ENCODE assay signal across 8 cellular contexts in genomic region chr19:10380311-10381102, GRCh38. TPM values are rescaled to one million over a fixed set of nuclear protein-coding genes. Genes with fewer than 3 reads are reported as not detected.
A peak's percentile ranks its signal among the peaks of the same experiment; 100 is the strongest.
DNase-seq lines count a peak whose midpoint lies in the region; ATAC-seq and TF ChIP-seq lines count a peak whose summit lies in the region.

TSS of gene TYK2 (minus strand) at chr19:10380572. CDS start at chr19:10378406, 2,166 bp downstream.

- no peaks in the 10 kb centered on the region for H3K9me3 Mint-ChIP-seq in Calu3 (ENCODE audit: low read depth, unreplicated experiment)

- H3F3A ChIP-seq in OCI-LY1 (ENCODE audit: insufficient read depth, low read length): no peaks in the 10 kb centered on the region

- no peaks in the 10 kb centered on the region for H3K9me2 ChIP-seq in OCI-LY1 (ENCODE audit: low read depth, low read length)

- H3K36me3 Mint-ChIP-seq in Calu3 (ENCODE audit: insufficient read depth, unreplicated experiment): peaks cover 32% of the 10 kb centered on the region

- H3K9ac ChIP-seq in HUES64 (ENCODE audit: low read depth, low read length) (peak within 1 kb of the TSS; percentile 81), OCI-LY1 (ENCODE audit: low read length) (peak within 1 kb of the TSS; percentile 89)

- intact Hi-C loops in Calu3 (cut with micrococcal nuclease; ENCODE audit: unreplicated experiment): loop anchor here (10.0 kb wide), 1 partner anchor 446 kb away; the partner anchor contains the start of gene OLFM2

- CTCF ChIA-PET in Calu3 (lab: Charles Lee): interaction anchor here (0.6 to 1.6 kb wide), 5 partner anchors 8 to 487 kb away, joined by 4 to 11 read pairs (median 5); no protein-coding TSS in a partner anchor

- in situ Hi-C loops in endometrial microvascular endothelial cells (cut with HindIII; ENCODE audit: inconsistent ontology term, low pct_unique_long_range_greater_than_20kb, low sequenced_read_pairs): no loop called here

- H3K4me1 ChIP-seq in HUES64 (ENCODE audit: insufficient read depth, low read length): peaks cover 3% of the 10 kb centered on the region; the same call in 1 of the 2 replicates
- peaks cover 11% of the 10 kb centered on the region for H3K4me1 ChIP-seq in OCI-LY1 (ENCODE audit: insufficient read depth, low read length, severe bottlenecking)
- no peaks in the 10 kb centered on the region for H3K4me1 ChIP-seq in mesodermal cell (ENCODE audit: control insufficient read depth, insufficient read depth, low read length, poor library complexity, severe bottlenecking)

- no peaks in the 10 kb centered on the region for H4K20me1 ChIP-seq in OCI-LY1 (ENCODE audit: insufficient read depth, low read length)

- peak; percentile 92 for DNase-seq in Calu3
- DNase-seq in activated CD8-positive, alpha-beta memory T cell treated with anti-CD3 and anti-CD28 coated beads, Interleukin-2, amount 50 U/mL, for 4 hours: peak; percentile 95
- DNase-seq in stimulated activated CD8-positive, alpha-beta memory T cell treated with anti-CD3 and anti-CD28 coated beads, Interleukin-15, amount 100 ng/mL, for 4 hours (ENCODE audit: low read depth in 2 of 2): peak; percentile 88 to 90

- H3K36me3 ChIP-seq in HUES64 (ENCODE audit: insufficient read depth, low read length) (peaks cover 13% of the 10 kb centered on the region), OCI-LY1 (ENCODE audit: insufficient read depth, low read length) (peaks cover 12% of the 10 kb centered on the region; the same call in 1 of the 2 replicates), mesodermal cell (ENCODE audit: control insufficient read depth, insufficient read depth, low read length) (peaks cover 18% of the 10 kb centered on the region)

- H3K4me2 ChIP-seq in OCI-LY1 (ENCODE audit: low read length): peak within 1 kb of the TSS; percentile 94

- H3K27me3 ChIP-seq in HUES64 (ENCODE audit: insufficient read depth, low read length) (no peaks in the 10 kb centered on the region), OCI-LY1 (ENCODE audit: insufficient read depth, low read length) (no peaks in the 10 kb centered on the region)

- no TSS peak for BruUV-seq in Calu3 (replicated peaks; lab: Mats Ljungman, UMichigan)

- no peak for TF ChIP-seq CTCF in Calu3 (IDR thresholded peaks at IDR 0.05; ENCODE audit: unreplicated experiment)
- no peak for TF ChIP-seq CTCF in OCI-LY1 (IDR thresholded peaks at IDR 0.05; ENCODE audit: low read length)

- ATAC-seq in GM21447 (IDR thresholded peaks at IDR 0.05; ENCODE audit: unreplicated experiment): peak; percentile 86

- H3K27ac Mint-ChIP-seq in Calu3 (ENCODE audit: unreplicated experiment): peak within 1 kb of the TSS; percentile 98

- H3K27ac ChIP-seq in HUES64 (ENCODE audit: low read depth, low read length) (peak within 1 kb of the TSS; percentile 64), OCI-LY1 (ENCODE audit: low read depth, low read length, poor library complexity, severe bottlenecking) (peak within 1 kb of the TSS; percentile 31), mesodermal cell (ENCODE audit: low read depth, low read length, severe bottlenecking) (no peak within 1 kb of the TSS)

- no peak within 1 kb of the TSS for H2AFZ ChIP-seq in OCI-LY1 (ENCODE audit: low read length)

- H3K9me3 ChIP-seq in HUES64 (ENCODE audit: insufficient read depth, low read depth, low read length): no peaks in the 10 kb centered on the region
- H3K9me3 ChIP-seq in OCI-LY1 (ENCODE audit: low read length): no peaks in the 10 kb centered on the region
- no peaks in the 10 kb centered on the region for H3K9me3 ChIP-seq in mesodermal cell (ENCODE audit: control insufficient read depth, low read length)

- peaks cover 12% of the 10 kb centered on the region for H3K4me1 Mint-ChIP-seq in Calu3 (ENCODE audit: low read depth, unreplicated experiment)

- H3K79me2 ChIP-seq in OCI-LY1 (ENCODE audit: insufficient read depth, low read length): peaks cover 8% of the 10 kb centered on the region; the same call in 1 of the 2 replicates

- H3K4me3 Mint-ChIP-seq in Calu3 (ENCODE audit: low read depth, unreplicated experiment): peak within 1 kb of the TSS; percentile 94

- WGBS in HUES64: under 1% methylated on average over 58 of the region's 58 CpGs
- 0% methylated on average over 54 to 56 of the region's 58 CpGs for WGBS in mesodermal cell (ENCODE audit: insufficient coverage in 2 of 2), 2 experiments

- no peaks in the 10 kb centered on the region for H3K27me3 Mint-ChIP-seq in Calu3 (ENCODE audit: unreplicated experiment)

- H3K4me3 ChIP-seq in HUES64 (ENCODE audit: low read length) (peak within 1 kb of the TSS; percentile 71), OCI-LY1 (ENCODE audit: low read depth, low read length, poor library complexity, severe bottlenecking) (peak within 1 kb of the TSS; percentile 82), mesodermal cell (ENCODE audit: extremely low read depth, insufficient read depth, low read length, poor library complexity, severe bottlenecking) (peak within 1 kb of the TSS; percentile 83)

RNA-seq across cellular contexts. Expression of gene TYK2, which starts in this region (rescaled TPM):
- total RNA-seq in Calu3 (2022) (120 and 130 TPM in 2 replicates), endometrial microvascular endothelial cells (ENCODE audit: inconsistent ontology term) (169 TPM)
- polyA plus RNA-seq in HUES64 (2013, experiment 1 of 2): 27.7 TPM
- polyA plus RNA-seq in HUES64 (2013, experiment 2 of 2): 24.0 TPM
- 83.0 TPM for polyA plus RNA-seq in mesodermal cell (2013, experiment 1 of 2)
- polyA plus RNA-seq in mesodermal cell (2013, experiment 2 of 2): 69.6 TPM
